Comparison of ENCODE assay signal across 13 cellular contexts in genomic region chr11:65932558-65932919, GRCh38. TPM values are rescaled to one million over a fixed set of nuclear protein-coding genes. Genes with fewer than 3 reads are reported as not detected.
DNase-seq lines count a peak whose midpoint lies in the region; ATAC-seq lines count a peak whose summit lies in the region.
"Had no signal": no experiment of that assay in that cellular context is flagged by ENCODE, and none has a peak within 500 bp of the region (broad histone marks: within the 10 kb centered on the region; RNA-seq: fewer than 3 reads in every experiment).

No MANE protein-coding gene starts in this region.

- no peak for ATAC-seq in GM18907 (IDR thresholded peaks at IDR 0.05; ENCODE audit: unreplicated experiment)
- ATAC-seq: left lung had no signal

- H3K4me1 Mint-ChIP-seq in activated CD4-positive, alpha-beta T cell treated with anti-CD3 and anti-CD28 coated beads, Interleukin-2, amount 10 ng/mL, durations not matched to agents 7 days and 5 days: peaks cover 46% of the 10 kb centered on the region

- H3K27ac Mint-ChIP-seq in activated CD4-positive, alpha-beta T cell treated with anti-CD3 and anti-CD28 coated beads, Interleukin-2, amount 10 ng/mL, durations not matched to agents 7 days and 5 days: no peak overlapping the region
- H3K27ac Mint-ChIP-seq: T-helper 2 cell treated with Interferon-gamma antibody and Interleukin-4, amounts not matched to agents 5 μg/mL and 100 μg/mL, for 36 hours had no signal

- H3K27me3 ChIP-seq in adipocyte (replicated peaks; ENCODE audit: control insufficient read depth, insufficient read depth, low read length) (no peaks in the 10 kb centered on the region), neuron (ENCODE audit: insufficient read depth, low read length) (no peaks in the 10 kb centered on the region)

- DNase-seq in NCI-H748 (lab: John Stamatoyannopoulos, UW; ENCODE audit: unreplicated experiment) (peak; percentile 36), NCI-H748 treated with DMSO at 0.1 percent for 48 hours (lab: John Stamatoyannopoulos, UW) (no peak), NCI-H146 treated with DMSO at 0.1 percent for 48 hours (lab: John Stamatoyannopoulos, UW; ENCODE audit: unreplicated experiment) (peak; percentile 11), adipocyte (ENCODE audit: low read depth) (peak; percentile 21), cardiac septum (ENCODE audit: low spot score) (no peak)
- DNase-seq in activated CD4-positive, alpha-beta T cell treated with anti-CD3 and anti-CD28 coated beads, Interleukin-2, amount 10 ng/mL, durations not matched to agents 7 days and 5 days: no peak
- DNase-seq: ACHN; activated CD8-positive, alpha-beta memory T cell treated with anti-CD3 and anti-CD28 coated beads, Interleukin-2, amount 50 U/mL, for 48 hours; left lung had no signal

- no peak overlapping the region for H3K9ac ChIP-seq in adipocyte (ENCODE audit: low read length)

- H3K36me3 Mint-ChIP-seq in activated CD4-positive, alpha-beta T cell treated with anti-CD3 and anti-CD28 coated beads, Interleukin-2, amount 10 ng/mL, durations not matched to agents 7 days and 5 days (ENCODE audit: low read depth): peaks cover 5% of the 10 kb centered on the region

- H3K9me3 Mint-ChIP-seq in activated CD4-positive, alpha-beta T cell treated with anti-CD3 and anti-CD28 coated beads, Interleukin-2, amount 10 ng/mL, durations not matched to agents 7 days and 5 days: no peaks in the 10 kb centered on the region
- H3K9me3 Mint-ChIP-seq: T-helper 2 cell treated with Interferon-gamma antibody and Interleukin-4, amounts not matched to agents 5 μg/mL and 100 μg/mL, for 36 hours had no signal

- H3K4me3 Mint-ChIP-seq in activated CD4-positive, alpha-beta T cell treated with anti-CD3 and anti-CD28 coated beads, Interleukin-2, amount 10 ng/mL, durations not matched to agents 7 days and 5 days: no peak overlapping the region
- H3K4me3 Mint-ChIP-seq: T-helper 2 cell treated with Interferon-gamma antibody and Interleukin-4, amounts not matched to agents 5 μg/mL and 100 μg/mL, for 36 hours had no signal

- H3K36me3 ChIP-seq in adipocyte (ENCODE audit: control insufficient read depth, insufficient read depth, low read length, severe bottlenecking) (no peaks in the 10 kb centered on the region), neuron (ENCODE audit: insufficient read depth, low read length) (no peaks in the 10 kb centered on the region)
- H3K36me3 ChIP-seq: left lung, thoracic aorta had no signal

- CTCF ChIA-PET in activated CD4-positive, alpha-beta T cell treated with anti-CD3 and anti-CD28 coated beads, Interleukin-2, amount 10 ng/mL, durations not matched to agents 7 days and 5 days (lab: Charles Lee): interaction anchor here (0.5 to 11.6 kb wide), 6 partner anchors 10 to 56 kb away, joined by 3 to 64 read pairs (median 3); partner anchors contain the start of genes CCDC85B and FIBP

- intact Hi-C loops in cardiac septum (cut with DNase I): no loop called here

- POLR2A ChIA-PET in activated CD4-positive, alpha-beta T cell treated with anti-CD3 and anti-CD28 coated beads, Interleukin-2, amount 10 ng/mL, durations not matched to agents 7 days and 5 days (lab: Charles Lee): no interaction called here

- H3K27me3 Mint-ChIP-seq in activated CD4-positive, alpha-beta T cell treated with anti-CD3 and anti-CD28 coated beads, Interleukin-2, amount 10 ng/mL, durations not matched to agents 7 days and 5 days: no peaks in the 10 kb centered on the region

- H2AFZ ChIP-seq in neuron (ENCODE audit: low read depth, low read length): peak overlapping the region; percentile 43

- H3K4me3 ChIP-seq in adipocyte (ENCODE audit: low read length) (no peak overlapping the region), neuron (ENCODE audit: low read length) (no peak overlapping the region)
- H3K4me3 ChIP-seq: left lung, thoracic aorta had no signal

- H3K4me1 ChIP-seq in adipocyte (ENCODE audit: control insufficient read depth, insufficient read depth, low read length) (peaks cover 12% of the 10 kb centered on the region), neuron (ENCODE audit: insufficient read depth, low read length) (peaks cover 2% of the 10 kb centered on the region)

- H3K9me3 ChIP-seq in adipocyte (ENCODE audit: control insufficient read depth, low read length) (no peaks in the 10 kb centered on the region), neuron (ENCODE audit: low read length) (no peaks in the 10 kb centered on the region)
- H3K9me3 ChIP-seq: left lung, thoracic aorta had no signal

RNA-seq across cellular contexts. Expression of gene TSGA10IP, which starts 12.7 kb away (rescaled TPM):
- total RNA-seq in activated CD4-positive, alpha-beta T cell treated with anti-CD3 and anti-CD28 coated beads, Interleukin-2, amount 10 ng/mL, durations not matched to agents 7 days and 5 days: not detected
- total RNA-seq in cardiac septum: not detected
- total RNA-seq: left lung, thoracic aorta had no signal

RNA-seq across cellular contexts. Expression of gene DRAP1, which starts 13.3 kb away (rescaled TPM):
- total RNA-seq in activated CD4-positive, alpha-beta T cell treated with anti-CD3 and anti-CD28 coated beads, Interleukin-2, amount 10 ng/mL, durations not matched to agents 7 days and 5 days: 100 to 1,000 TPM; 190 to 218 TPM
- total RNA-seq in cardiac septum: 113 TPM

RNA-seq across cellular contexts. Expression of gene C11orf68, which starts 13.7 kb away (rescaled TPM):
- total RNA-seq in activated CD4-positive, alpha-beta T cell treated with anti-CD3 and anti-CD28 coated beads, Interleukin-2, amount 10 ng/mL, durations not matched to agents 7 days and 5 days: 10 to 100 TPM; 32.7 to 36.3 TPM
- total RNA-seq in cardiac septum: 45.2 TPM

RNA-seq across cellular contexts. Expression of gene SART1, which starts 29.0 kb away (rescaled TPM):
- 10 to 100 TPM; 79.6 to 81.7 TPM for total RNA-seq in activated CD4-positive, alpha-beta T cell treated with anti-CD3 and anti-CD28 coated beads, Interleukin-2, amount 10 ng/mL, durations not matched to agents 7 days and 5 days
- total RNA-seq in cardiac septum: 35.9 TPM

RNA-seq across cellular contexts. Expression of gene FOSL1, which starts 32.4 kb away (rescaled TPM):
- 1 to 10 TPM; 1.7 to 2.0 TPM for total RNA-seq in activated CD4-positive, alpha-beta T cell treated with anti-CD3 and anti-CD28 coated beads, Interleukin-2, amount 10 ng/mL, durations not matched to agents 7 days and 5 days
- 2.0 TPM for total RNA-seq in cardiac septum

Comparison
In these comparisons a context has a peak if more than half of its experiments do, and no peak if none do; other contexts are left out.
1. DNase-seq: peak in NCI-H748 (single experiment), NCI-H146 treated with DMSO at 0.1 percent for 48 hours (single experiment) and adipocyte (single experiment); none in NCI-H748 treated with DMSO at 0.1 percent for 48 hours (single experiment), activated CD4-positive, alpha-beta T cell treated with anti-CD3 and anti-CD28 coated beads, Interleukin-2, amount 10 ng/mL, durations not matched to agents 7 days and 5 days (single experiment) and cardiac septum (single experiment).